28 cellular contexts compared by ENCODE assay signal in genomic region chr16:17215306-17215705, GRCh38.
"Had no signal": no experiment of that assay in that cellular context is flagged by ENCODE, and none has a peak within 500 bp of the region (broad histone marks: within the 10 kb centered on the region; RNA-seq: fewer than 3 reads in every experiment).

No MANE protein-coding gene starts in this region.

- H2AFZ ChIP-seq: PC-9 had no signal

- H3K4me1 ChIP-seq: SJCRH30 had no signal

- ATAC-seq: Panc1, Right ventricle myocardium inferior, SK-N-SH treated with all-trans-retinoic acid at 6 μM for 48 hours had no signal

- DNase-seq: Kasumi-1, KG1, MG63, NCI-H1092, NCI-H1105, NCI-H1417 treated with DMSO at 0.1 percent for 48 hours, NCI-H1436 treated with DMSO at 0.1 percent for 48 hours, NCI-H1694 treated with DMSO at 0.1 percent for 48 hours, NCI-H187 treated with DMSO at 0.1 percent for 48 hours, NCI-H2029, NCI-H2081, NCI-H2171 treated with DMSO at 0.1 percent for 48 hours, NCI-H2227 treated with DMSO at 0.1 percent for 48 hours, NCI-H345, NCI-H446, NCI-H510A treated with DMSO at 0.1 percent for 48 hours, NCI-H524 treated with DMSO at 0.1 percent for 48 hours, NCI-H526 treated with DMSO at 0.1 percent for 48 hours, NCI-H774, PC-9, SHP77, SIG-M5, SJCRH30 had no signal

- H3K9me3 ChIP-seq: MG63, SJCRH30 had no signal

- H3K36me3 ChIP-seq: SJCRH30 had no signal

- H3K4me3 ChIP-seq: MG63, PC-9, SJCRH30, SK-N-MC had no signal

- H3K27ac ChIP-seq: PC-9, RWPE1, SJCRH30, SK-N-MC had no signal

- H3K4me2 ChIP-seq: PC-9 had no signal

- H3K27me3 ChIP-seq: MG63, SJCRH30 had no signal
